ENCODE assay signal across 8 cellular contexts in genomic region chr3:23685484-23686258, GRCh38.
DNase-seq lines count a peak whose midpoint lies in the region; ATAC-seq, FAIRE-seq and TF ChIP-seq lines count a peak whose summit lies in the region.

No MANE protein-coding gene starts in this region.

- BruUV-seq in Calu3 (replicated peaks; lab: Mats Ljungman, UMichigan): no TSS peak

- H3K36me3 ChIP-seq in body of pancreas (replicated peaks in 1 of 2; ENCODE audit: insufficient read depth in 1 of 2, low read depth in 2 of 2) (no peaks in the 10 kb centered on the region), keratinocyte (ENCODE audit: control insufficient read depth in 2 of 2, extremely low read depth in 1 of 2, insufficient read depth in 2 of 2, low read length in 2 of 2) (no peaks in the 10 kb centered on the region), testis (ENCODE audit: low read depth, missing control alignments) (no peaks in the 10 kb centered on the region)

- WGBS in body of pancreas, 2 donors: 65 to 72% methylated on average over 10 of the region's 10 CpGs
- WGBS in testis, 2 donors: 74 to 76% methylated on average over 10 of the region's 10 CpGs

- H3K9ac ChIP-seq in keratinocyte (ENCODE audit: control insufficient read depth, extremely low read depth, insufficient read depth, low read length): peak overlapping the region; percentile 6

- peak overlapping the region; percentile 60 for H3K4me2 ChIP-seq in keratinocyte (ENCODE audit: control insufficient read depth, extremely low read depth, insufficient read depth, low read depth, low read length)

- H3K79me2 ChIP-seq in keratinocyte (ENCODE audit: control insufficient read depth, insufficient read depth, low read length): no peaks in the 10 kb centered on the region

- H4K20me1 ChIP-seq in keratinocyte (ENCODE audit: control insufficient read depth, extremely low read depth, insufficient read depth, low read length): no peaks in the 10 kb centered on the region

- TF ChIP-seq POLR2A in body of pancreas (IDR thresholded peaks at IDR 0.05) (no peak), testis (IDR thresholded peaks at IDR 0.05) (no peak)

- no peaks in the 10 kb centered on the region for H3K9me3 Mint-ChIP-seq in Calu3 (ENCODE audit: low read depth, unreplicated experiment)

- peak overlapping the region; percentile 20 for H2AFZ ChIP-seq in keratinocyte (ENCODE audit: control insufficient read depth, low read length)

- H3K9me3 ChIP-seq in body of pancreas (no peaks in the 10 kb centered on the region), keratinocyte (ENCODE audit: control insufficient read depth, low read depth, low read length) (no peaks in the 10 kb centered on the region), testis (no peaks in the 10 kb centered on the region)

- CTCF ChIA-PET in Calu3 (lab: Charles Lee): no interaction called here

- no peaks in the 10 kb centered on the region for H3K27me3 Mint-ChIP-seq in Calu3 (ENCODE audit: unreplicated experiment)

- FAIRE-seq in keratinocyte (lab: Jason Lieb, UNC) (peak; percentile 92), GM19239 (lab: Jason Lieb, UNC) (no peak)

- intact Hi-C loops in Calu3 (cut with micrococcal nuclease; ENCODE audit: unreplicated experiment): no loop called here
- intact Hi-C loops in body of pancreas (cut with DNase I): no loop called here
- intact Hi-C loops in testis (cut with DNase I; ENCODE audit: low total_unique reads): no loop called here

- H3K9me1 ChIP-seq in keratinocyte (ENCODE audit: control insufficient read depth, extremely low read depth, insufficient read depth, low read length): no peaks in the 10 kb centered on the region

- peak overlapping the region; percentile 61 for H3K27ac Mint-ChIP-seq in Calu3 (ENCODE audit: unreplicated experiment)

- H3K4me1 Mint-ChIP-seq in Calu3 (ENCODE audit: low read depth, unreplicated experiment): peaks cover 19% of the 10 kb centered on the region

- no peak for TF ChIP-seq CTCF in Calu3 (IDR thresholded peaks at IDR 0.05; ENCODE audit: unreplicated experiment)
- no peak for TF ChIP-seq CTCF in body of pancreas (IDR thresholded peaks at IDR 0.05)
- peak in 1 of 3 experiments; percentile 2 for TF ChIP-seq CTCF in keratinocyte (optimal IDR thresholded peaks at IDR 0.05 in 1 of 3, IDR thresholded peaks at IDR 0.05 in 1 of 3, conservative IDR thresholded peaks at IDR 0.05 in 1 of 3; ENCODE audit: extremely low read depth in 1 of 3, insufficient read depth in 2 of 3, low read length in 3 of 3)
- no peak for TF ChIP-seq CTCF in testis (IDR thresholded peaks at IDR 0.05)

- dilution Hi-C loops in keratinocyte (cut with MboI; ENCODE audit: extremely low pct_ligation_motif_present, low sequenced_read_pairs): no loop called here

- H3K27ac ChIP-seq in body of pancreas: peak overlapping the region in 1 of 4 donors; percentile 24
- peak overlapping the region; percentile 33 for H3K27ac ChIP-seq in keratinocyte (ENCODE audit: control insufficient read depth, insufficient read depth, low read length)
- no peak overlapping the region for H3K27ac ChIP-seq in testis

- H3K4me3 Mint-ChIP-seq in Calu3 (ENCODE audit: low read depth, unreplicated experiment): peak overlapping the region; percentile 22

- no peaks in the 10 kb centered on the region for H3K27me3 ChIP-seq in body of pancreas
- no peaks in the 10 kb centered on the region for H3K27me3 ChIP-seq in keratinocyte (ENCODE audit: control insufficient read depth, extremely low read depth, insufficient read depth, low read length)
- no peaks in the 10 kb centered on the region for H3K27me3 ChIP-seq in testis

- H3K4me1 ChIP-seq in body of pancreas: peaks cover 9% of the 10 kb centered on the region
- H3K4me1 ChIP-seq in keratinocyte (ENCODE audit: control insufficient read depth, extremely low read depth, insufficient read depth, low read length): peaks cover 14% of the 10 kb centered on the region
- peaks cover 4% of the 10 kb centered on the region for H3K4me1 ChIP-seq in testis

- DNase-seq in Calu3 (peak; percentile 86), Kasumi-1 (lab: John Stamatoyannopoulos, UW) (peak; percentile 26 to 31), body of pancreas (peak; percentile 52 to 87 (median 70)), keratinocyte (ENCODE audit: low read depth, low spot score) (peak; percentile 90), testis (peak; percentile 85), GM19239 (ENCODE audit: insufficient read length, low spot score) (no peak)

- H3K4me3 ChIP-seq in body of pancreas (no peak overlapping the region), keratinocyte (ENCODE audit: control insufficient read depth in 2 of 3, extremely low read depth in 1 of 3, insufficient read depth in 2 of 3, low read depth in 1 of 3, low read length in 3 of 3) (no peak overlapping the region), testis (no peak overlapping the region)

- ATAC-seq in body of pancreas (peak; percentile 85), GM21528 (IDR thresholded peaks at IDR 0.05; ENCODE audit: low FRiP score, unreplicated experiment) (no peak), GM18867 (IDR thresholded peaks at IDR 0.05; ENCODE audit: unreplicated experiment) (no peak)

- H3K36me3 Mint-ChIP-seq in Calu3 (ENCODE audit: insufficient read depth, unreplicated experiment): no peaks in the 10 kb centered on the region
